9 cellular contexts compared by ENCODE assay signal in the genomic region with DNA sequence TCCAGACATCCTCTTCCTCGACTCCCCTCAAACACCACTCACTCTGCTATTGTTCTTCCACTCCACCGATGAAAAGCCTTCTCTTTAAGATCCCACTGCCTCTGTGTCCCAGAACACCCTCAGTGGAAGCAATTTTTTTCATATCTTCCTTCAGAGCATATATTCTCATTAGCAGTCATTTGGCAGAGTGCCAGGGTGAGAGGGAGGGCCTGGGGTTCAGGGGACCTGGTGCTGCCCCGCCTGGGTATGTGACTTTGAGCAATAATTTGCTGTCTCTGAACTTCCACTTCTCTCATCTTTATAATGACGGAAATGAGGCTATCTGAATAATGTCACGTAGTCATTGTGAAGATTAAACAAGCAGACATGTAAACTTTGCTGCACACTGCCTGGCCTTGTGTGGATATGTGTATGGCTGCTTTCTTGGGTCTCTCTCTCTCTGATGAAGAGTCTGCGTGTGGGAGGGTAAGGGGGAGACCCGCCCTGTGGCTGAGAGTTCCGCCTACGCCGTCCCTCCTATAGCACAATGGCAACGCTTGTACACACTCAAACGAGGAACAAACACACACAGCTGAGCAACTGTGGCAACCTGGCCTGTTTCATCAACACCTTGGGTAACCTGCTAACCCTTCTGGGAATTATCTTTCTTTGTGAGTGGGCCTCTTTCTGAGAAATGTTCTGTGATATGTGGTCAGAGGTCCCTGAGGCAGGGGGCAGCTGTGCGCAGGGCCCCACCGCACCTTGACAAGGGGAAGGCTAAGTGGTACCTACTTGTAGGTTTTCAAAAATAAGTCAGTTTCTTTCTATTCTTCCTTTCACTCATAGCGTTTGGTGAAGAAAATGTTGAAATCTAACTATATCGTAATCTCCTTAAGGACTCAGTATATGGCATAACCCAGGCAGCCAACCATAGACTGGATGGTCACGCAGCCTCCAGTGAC.
DNase-seq lines count a peak whose midpoint lies in the region; ATAC-seq, FAIRE-seq and TF ChIP-seq lines count a peak whose summit lies in the region.
"Had no signal": no experiment of that assay in that cellular context is flagged by ENCODE, and none has a peak within 500 bp of the region (broad histone marks: within the 10 kb centered on the region; RNA-seq: fewer than 3 reads in every experiment).

No MANE protein-coding gene starts in this region.

- peak; percentile 14 to 91 (median 65) for DNase-seq in T-cell
- peak; percentile 43 for DNase-seq in activated CD8-positive, alpha-beta memory T cell treated with anti-CD3 and anti-CD28 coated beads, Interleukin-2, amount 50 U/mL, for 4 hours
- DNase-seq in keratinocyte (ENCODE audit: low read depth, low spot score), result no peak
- peak; percentile 30 for DNase-seq in stimulated activated CD8-positive, alpha-beta memory T cell treated with anti-CD3 and anti-CD28 coated beads, Interleukin-4, amount 100 ng/mL, for 24 hours (ENCODE audit: low read depth)
- no peak for DNase-seq in dedifferentiated amniotic fluid mesenchymal stem cell (ENCODE audit: extremely low spot score)
- DNase-seq in nucleus accumbens (lab: John Stamatoyannopoulos, UW), result no peak
- DNase-seq in SW 1271 (lab: John Stamatoyannopoulos, UW), result no peak
- DNase-seq: MV-4-11 had no signal

- dilution Hi-C loops in keratinocyte (cut with MboI; ENCODE audit: extremely low pct_ligation_motif_present, low sequenced_read_pairs), result no loop called here

- H3K27me3 ChIP-seq in keratinocyte (ENCODE audit: control insufficient read depth, extremely low read depth, insufficient read depth, low read length), result no peaks in the 10 kb centered on the region

- H3K27me3 Mint-ChIP-seq in T-cell, result peaks cover 0 to 2% of the 10 kb centered on the region in 2 donors

- no peaks in the 10 kb centered on the region for H3K36me3 ChIP-seq in keratinocyte (ENCODE audit: control insufficient read depth in 2 of 2, extremely low read depth in 1 of 2, insufficient read depth in 2 of 2, low read length in 2 of 2)

- CTCF ChIA-PET in T-cell (lab: Charles Lee), result interaction anchor here in 1 of 2 donors (0.7 kb wide), 1 partner anchor 47 kb away, joined by 3 read pairs; no protein-coding TSS in a partner anchor

- H3K4me1 Mint-ChIP-seq in T-cell, result peaks cover 52 to 72% (median 58%) of the 10 kb centered on the region in 3 donors

- no peak overlapping the region for H3K9ac ChIP-seq in keratinocyte (ENCODE audit: control insufficient read depth, extremely low read depth, insufficient read depth, low read length)

- no peaks in the 10 kb centered on the region for H3K9me3 ChIP-seq in keratinocyte (ENCODE audit: control insufficient read depth, low read depth, low read length)

- H3K4me3 ChIP-seq in keratinocyte (ENCODE audit: control insufficient read depth in 2 of 3, extremely low read depth in 1 of 3, insufficient read depth in 2 of 3, low read depth in 1 of 3, low read length in 3 of 3), result no peak overlapping the region

- no peak overlapping the region for H3K27ac ChIP-seq in keratinocyte (ENCODE audit: control insufficient read depth, insufficient read depth, low read length)

- H3K36me3 Mint-ChIP-seq in T-cell, result no peaks in the 10 kb centered on the region

- no peaks in the 10 kb centered on the region for H3K9me1 ChIP-seq in keratinocyte (ENCODE audit: control insufficient read depth, extremely low read depth, insufficient read depth, low read length)

- peak overlapping the region; percentile 74 to 89 for H3K27ac Mint-ChIP-seq in T-cell

- POLR2A ChIA-PET in T-cell (lab: Charles Lee), result no interaction called here

- ATAC-seq in T-cell (replicated peaks in 1 of 4), result peak; percentile 80 to 85 (median 84)
- ATAC-seq in GM18498 (IDR thresholded peaks at IDR 0.05; ENCODE audit: unreplicated experiment), result no peak

- no peak overlapping the region for H2AFZ ChIP-seq in keratinocyte (ENCODE audit: control insufficient read depth, low read length)

- TF ChIP-seq CTCF in keratinocyte (optimal IDR thresholded peaks at IDR 0.05 in 1 of 3, IDR thresholded peaks at IDR 0.05 in 1 of 3, conservative IDR thresholded peaks at IDR 0.05 in 1 of 3; ENCODE audit: extremely low read depth in 1 of 3, insufficient read depth in 2 of 3, low read length in 3 of 3), result no peak

- FAIRE-seq in keratinocyte (lab: Jason Lieb, UNC), result peak; percentile 5

- H3K4me2 ChIP-seq in keratinocyte (ENCODE audit: control insufficient read depth, extremely low read depth, insufficient read depth, low read depth, low read length), result no peak overlapping the region

- H3K79me2 ChIP-seq in keratinocyte (ENCODE audit: control insufficient read depth, insufficient read depth, low read length), result no peaks in the 10 kb centered on the region

- H3K9me3 Mint-ChIP-seq in T-cell, result peaks cover 0 to 3% (median 0%) of the 10 kb centered on the region in 3 donors

- peaks cover 14% of the 10 kb centered on the region for H3K4me1 ChIP-seq in keratinocyte (ENCODE audit: control insufficient read depth, extremely low read depth, insufficient read depth, low read length)

- no peaks in the 10 kb centered on the region for H4K20me1 ChIP-seq in keratinocyte (ENCODE audit: control insufficient read depth, extremely low read depth, insufficient read depth, low read length)

- H3K4me3 Mint-ChIP-seq in T-cell, result peak overlapping the region; percentile 4 to 54 (median 21)

Comparison
In these comparisons a context has a peak if more than half of its experiments do, and no peak if none do; other contexts are left out.
1. DNase-seq: peak in T-cell (34 of 34), activated CD8-positive, alpha-beta memory T cell treated with anti-CD3 and anti-CD28 coated beads, Interleukin-2, amount 50 U/mL, for 4 hours (single experiment) and stimulated activated CD8-positive, alpha-beta memory T cell treated with anti-CD3 and anti-CD28 coated beads, Interleukin-4, amount 100 ng/mL, for 24 hours (single experiment); none in keratinocyte (single experiment), dedifferentiated amniotic fluid mesenchymal stem cell (single experiment), nucleus accumbens (0 of 56) and SW 1271 (0 of 2).